ENCODE assay signal across 21 cellular contexts in genomic region chr2:605674-606608, GRCh38.
"Had no signal": no experiment of that assay in that cellular context is flagged by ENCODE, and none has a peak within 500 bp of the region (broad histone marks: within the 10 kb centered on the region; RNA-seq: fewer than 3 reads in every experiment).

No MANE protein-coding gene starts in this region.

- H2AFZ ChIP-seq: hepatocyte had no signal

- H3K4me3 ChIP-seq: hepatocyte, left ventricle myocardium inferior, pancreas, psoas muscle, vagina had no signal

- H3K27me3 ChIP-seq: hepatocyte, neutrophil, pancreas, vagina had no signal

- H3K79me2 ChIP-seq: hepatocyte had no signal

- FAIRE-seq: pancreas had no signal

- H3K9me3 ChIP-seq: left ventricle myocardium inferior, neutrophil, pancreas, psoas muscle, vagina had no signal

- ATAC-seq: activated CD4-positive, alpha-beta T cell treated with anti-CD3 and anti-CD28 coated beads for 36 hours; natural killer cell treated with Interleukin-12 subunit alpha and Interleukin-12 subunit beta and Interleukin-15 and Interleukin-18, amount 100 ng/mL, for 72 hours; pancreas; psoas muscle; right cardiac atrium; stimulated activated naive B cell treated with anti-CD40 and anti-IgM and Interleukin-4, amounts not matched to agents 10 μg/mL and 1 μg/mL and 100 μg/mL, for 72 hours had no signal

- H3K36me3 ChIP-seq: left ventricle myocardium inferior, neutrophil, pancreas, vagina had no signal

- H3K27ac ChIP-seq: hepatocyte, left ventricle myocardium inferior, neutrophil, pancreas, psoas muscle, vagina had no signal

- H3K4me1 ChIP-seq: left ventricle myocardium inferior, pancreas, psoas muscle, vagina had no signal

- H3K4me2 ChIP-seq: hepatocyte had no signal

- DNase-seq: activated B cell treated with CpG ODN at 0.5 μM for 24 hours; activated CD4-positive, alpha-beta T cell treated with anti-CD3 and anti-CD28 coated beads for 36 hours; activated CD4-positive, alpha-beta T cell treated with anti-CD3 and anti-CD28 coated beads, Interleukin-2, amount 50 U/mL, for 4 hours; activated gamma-delta T cell treated with Interleukin-2 at 50 U/mL for 16 hours; activated T-cell treated with anti-CD3 and anti-CD28 coated beads, Interleukin-2, amount 50 U/mL, for 1 hour; effector CD4-positive, alpha-beta T cell; foreskin melanocyte; immature natural killer cell; left ventricle myocardium inferior; mammary epithelial cell; pancreas; psoas muscle; stimulated activated CD4-positive, alpha-beta T cell treated with anti-CD3 and anti-CD28 coated beads, Interleukin-2, amount 100 ng/mL, for 24 hours; stimulated activated naive B cell treated with anti-CD40 and anti-IgM and Interleukin-4, amounts not matched to agents 10 μg/mL and 1 μg/mL and 100 μg/mL, for 72 hours; T1000; trophoblast cell had no signal
